ENCODE assay signal across 1 cellular context in the genomic region with DNA sequence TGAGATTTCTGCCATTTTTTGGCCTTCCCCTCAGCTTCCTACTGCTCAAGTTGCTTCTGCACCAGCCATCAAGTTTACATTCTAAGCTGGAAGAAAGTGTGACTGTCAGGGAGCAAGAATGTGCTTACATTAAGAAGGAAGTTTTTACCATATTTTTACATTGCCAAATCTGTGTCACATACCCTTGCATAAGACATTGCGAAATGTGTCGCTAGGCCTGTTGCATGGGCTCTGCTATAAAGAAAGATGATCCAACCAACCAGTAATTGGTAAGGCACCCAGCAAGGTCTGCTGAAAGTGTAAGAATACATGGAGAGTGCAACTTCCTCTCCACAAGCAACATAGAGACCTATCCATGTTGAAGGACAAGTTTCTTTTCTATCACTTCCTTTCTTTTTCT.
TF ChIP-seq lines count a peak whose summit lies in the region.

No MANE protein-coding gene starts in this region.

TF ChIP-seq in WTC11, 78 proteins besides CTCF, POLR2A, EP300 and RAD21 (continued from another document):
- TF ChIP-seq ATF2 (CRISPR knock-in tag; IDR thresholded peaks at IDR 0.05; ENCODE audit: borderline replicate concordance, low read depth), result no peak
